11 cellular contexts compared by ENCODE assay signal in genomic region chr1:62725255-62725654, GRCh38. TPM values are rescaled to one million over a fixed set of nuclear protein-coding genes. Genes with fewer than 3 reads are reported as not detected.
A peak's percentile ranks its signal among the peaks of the same experiment; 100 is the strongest.
DNase-seq lines count a peak whose midpoint lies in the region; ATAC-seq, FAIRE-seq and TF ChIP-seq lines count a peak whose summit lies in the region.
"Had no signal": no experiment of that assay in that cellular context is flagged by ENCODE, and none has a peak within 500 bp of the region (broad histone marks: within the 10 kb centered on the region; RNA-seq: fewer than 3 reads in every experiment).

No MANE protein-coding gene starts in this region.

- H4K20me1 ChIP-seq in astrocyte (ENCODE audit: insufficient read depth, low read length), result no peaks in the 10 kb centered on the region

- ATAC-seq in right cardiac atrium, result peak; percentile 79 to 83
- peak; percentile 47 for ATAC-seq in thoracic aorta (ENCODE audit: insufficient number of reproducible peaks, low FRiP score, low read depth)
- ATAC-seq in naive thymus-derived CD8-positive, alpha-beta T cell, result no peak

- H3K27me3 ChIP-seq in astrocyte (ENCODE audit: insufficient read depth, low read length), result no peaks in the 10 kb centered on the region
- H3K27me3 ChIP-seq in right cardiac atrium (ENCODE audit: control insufficient read depth, insufficient read depth), result no peaks in the 10 kb centered on the region
- no peaks in the 10 kb centered on the region for H3K27me3 ChIP-seq in thoracic aorta (replicated peaks; ENCODE audit: insufficient read depth)
- H3K27me3 ChIP-seq: cardiac muscle cell had no signal

- FAIRE-seq in astrocyte (lab: Jason Lieb, UNC), result no peak
- FAIRE-seq: TTC549 had no signal

- no peaks in the 10 kb centered on the region for H3K27me3 Mint-ChIP-seq in HFFc6 (ENCODE audit: insufficient read depth)
- H3K27me3 Mint-ChIP-seq in astrocyte (ENCODE audit: low read depth, unreplicated experiment), result no peaks in the 10 kb centered on the region
- peaks cover 0 to 20% (median 6%) of the 10 kb centered on the region in 5 donors for H3K27me3 Mint-ChIP-seq in naive thymus-derived CD8-positive, alpha-beta T cell

- no peak overlapping the region for H3K27ac ChIP-seq in astrocyte (ENCODE audit: low read depth, low read length)
- H3K27ac ChIP-seq in right cardiac atrium (ENCODE audit: low read length), result no peak overlapping the region
- H3K27ac ChIP-seq in thoracic aorta, result peak overlapping the region; percentile 46 to 56
- no peak overlapping the region for H3K27ac ChIP-seq in substantia nigra (ENCODE audit: low read depth, low read length, poor library complexity, severe bottlenecking)
- H3K27ac ChIP-seq: cardiac muscle cell had no signal

- peak overlapping the region; percentile 63 for H3K4me2 ChIP-seq in astrocyte (ENCODE audit: low read length)

- H3K4me1 ChIP-seq in astrocyte (ENCODE audit: insufficient read depth, low read length) (no peaks in the 10 kb centered on the region), right cardiac atrium (ENCODE audit: control insufficient read depth, insufficient read depth, low read length) (peaks cover 8% of the 10 kb centered on the region), thoracic aorta (ENCODE audit: control insufficient read depth in 1 of 2, low read depth in 2 of 2) (peaks cover 12 to 33% of the 10 kb centered on the region in 2 donors)

- H3K27ac Mint-ChIP-seq in HFFc6 (peak overlapping the region; percentile 91), astrocyte (ENCODE audit: unreplicated experiment) (no peak overlapping the region)
- H3K27ac Mint-ChIP-seq in naive thymus-derived CD8-positive, alpha-beta T cell, result no peak overlapping the region

- H2AFZ ChIP-seq in astrocyte (ENCODE audit: low read depth, low read length), result no peak overlapping the region

- H3K4me1 Mint-ChIP-seq in HFFc6 (ENCODE audit: low read depth) (peaks cover 66% of the 10 kb centered on the region), astrocyte (ENCODE audit: low read depth, unreplicated experiment) (peaks cover 23% of the 10 kb centered on the region)
- H3K4me1 Mint-ChIP-seq in naive thymus-derived CD8-positive, alpha-beta T cell, result peaks cover 0 to 7% (median 0%) of the 10 kb centered on the region in 4 donors

- H3K4me3 ChIP-seq in astrocyte (ENCODE audit: insufficient read depth, low read depth, low read length) (no peak overlapping the region), right cardiac atrium (ENCODE audit: low read length) (peak overlapping the region; percentile 28), thoracic aorta (peak overlapping the region; percentile 63)
- H3K4me3 ChIP-seq: cardiac muscle cell had no signal

- intact Hi-C loops in right cardiac atrium (cut with DNase I), result no loop called here

- H3K9me3 Mint-ChIP-seq in HFFc6 (no peaks in the 10 kb centered on the region), astrocyte (ENCODE audit: unreplicated experiment) (no peaks in the 10 kb centered on the region)
- no peaks in the 10 kb centered on the region for H3K9me3 Mint-ChIP-seq in naive thymus-derived CD8-positive, alpha-beta T cell

- 15% methylated on average over 1 of the region's 1 CpG for whole genome bisulfite sequencing in right cardiac atrium

- DNase-seq in HFFc6, result peak; percentile 67
- DNase-seq in astrocyte (ENCODE audit: low read depth), result peak; percentile 84
- peak in 1 of 3 donors; percentile 46 for DNase-seq in right cardiac atrium
- DNase-seq in thoracic aorta (ENCODE audit: low spot score), result no peak
- DNase-seq in naive thymus-derived CD8-positive, alpha-beta T cell, result no peak
- DNase-seq in medulla oblongata (ENCODE audit: extremely low spot score), result no peak
- DNase-seq in NCI-H2029 (lab: John Stamatoyannopoulos, UW), result no peak
- DNase-seq in substantia nigra (lab: John Stamatoyannopoulos, UW), result no peak
- DNase-seq: NCI-H2081 had no signal

- H3K36me3 ChIP-seq in astrocyte (ENCODE audit: insufficient read depth, low read length), result no peaks in the 10 kb centered on the region
- H3K36me3 ChIP-seq in thoracic aorta, result no peaks in the 10 kb centered on the region
- H3K36me3 ChIP-seq: cardiac muscle cell had no signal

- no peaks in the 10 kb centered on the region for H3K9me3 ChIP-seq in astrocyte (ENCODE audit: insufficient read depth, low read depth, low read length)
- no peaks in the 10 kb centered on the region for H3K9me3 ChIP-seq in right cardiac atrium (ENCODE audit: control insufficient read depth, low read length)
- no peaks in the 10 kb centered on the region for H3K9me3 ChIP-seq in thoracic aorta

- TF ChIP-seq CTCF in HFFc6 (IDR thresholded peaks at IDR 0.05), result no peak
- no peak for TF ChIP-seq CTCF in astrocyte (IDR thresholded peaks at IDR 0.05; ENCODE audit: insufficient read depth, low read depth, low read length)
- TF ChIP-seq CTCF in thoracic aorta (IDR thresholded peaks at IDR 0.05), result no peak

- POLR2A ChIA-PET in naive thymus-derived CD8-positive, alpha-beta T cell (lab: Charles Lee), result no interaction called here

- H3K36me3 Mint-ChIP-seq in HFFc6 (ENCODE audit: low read depth), result no peaks in the 10 kb centered on the region
- no peaks in the 10 kb centered on the region for H3K36me3 Mint-ChIP-seq in astrocyte (ENCODE audit: low read depth, unreplicated experiment)
- no peaks in the 10 kb centered on the region for H3K36me3 Mint-ChIP-seq in naive thymus-derived CD8-positive, alpha-beta T cell

- no peaks in the 10 kb centered on the region for H3K79me2 ChIP-seq in astrocyte (ENCODE audit: insufficient read depth, low read length)

- H3K4me3 Mint-ChIP-seq in HFFc6 (peak overlapping the region; percentile 86), astrocyte (ENCODE audit: unreplicated experiment) (no peak overlapping the region)
- no peak overlapping the region for H3K4me3 Mint-ChIP-seq in naive thymus-derived CD8-positive, alpha-beta T cell

- H3K9ac ChIP-seq in astrocyte (ENCODE audit: low read length), result no peak overlapping the region

RNA-seq across cellular contexts. Expression of gene DOCK7, which starts 37.1 kb away (rescaled TPM):
- total RNA-seq in HFFc6 (2021; fragmentation: NEBNext Ultra II Directional; extraction: Animal tissue kit (Norgen Biotek cat#: 25700)), result 100 to 1,000 TPM in 3 of 6 experiments, 10 to 100 TPM in 3; 93.3 to 115 (median 105) TPM
- total RNA-seq in astrocyte (68.7 and 71.2 TPM in 2 replicates), right cardiac atrium (10 to 100 TPM; 11.4 to 17.9 (median 13.3) TPM), thoracic aorta (10 to 100 TPM; 52.7 to 75.7 TPM)
- 4.2 TPM for polyA plus RNA-seq in right cardiac atrium
- 10 to 100 TPM; 10.0 to 11.8 TPM for total RNA-seq in naive thymus-derived CD8-positive, alpha-beta T cell
- polyA plus RNA-seq in naive thymus-derived CD8-positive, alpha-beta T cell, result 1 to 10 TPM; 1.2 to 3.1 (median 1.8) TPM

RNA-seq across cellular contexts. Expression of gene ATG4C, which starts 58.7 kb away (rescaled TPM):
- total RNA-seq in HFFc6 (2021; fragmentation: NEBNext Ultra II Directional; extraction: Animal tissue kit (Norgen Biotek cat#: 25700)), result 10 to 100 TPM in 5 of 6 experiments, 1 to 10 TPM in 1; 9.4 to 11.7 (median 10.6) TPM
- total RNA-seq in astrocyte (7.0 and 8.5 TPM in 2 replicates), right cardiac atrium (10 to 100 TPM in 3 of 4 donors, 1 to 10 TPM in 1; 7.9 to 12.6 (median 11.5) TPM), thoracic aorta (10 to 100 TPM in 1 of 2 donors, 1 to 10 TPM in 1; 9.9 to 21.1 TPM)
- 5.1 TPM for polyA plus RNA-seq in right cardiac atrium
- total RNA-seq in naive thymus-derived CD8-positive, alpha-beta T cell, result 10 to 100 TPM; 18.3 TPM
- 10 to 100 TPM; 13.6 to 17.0 (median 13.6) TPM for polyA plus RNA-seq in naive thymus-derived CD8-positive, alpha-beta T cell

Comparison
In these comparisons a context has a peak if more than half of its experiments do, and no peak if none do; other contexts are left out.
1. DNase-seq: peak in HFFc6 (single experiment) and astrocyte (single experiment); none in thoracic aorta (single experiment), naive thymus-derived CD8-positive, alpha-beta T cell (0 of 10), medulla oblongata (single experiment), NCI-H2029 (single experiment) and substantia nigra (0 of 49).
2. H3K27ac ChIP-seq: peak in thoracic aorta (2 of 2); none in astrocyte (single experiment), right cardiac atrium (single experiment) and substantia nigra (single experiment).
3. ATAC-seq: peak in right cardiac atrium (2 of 2) and thoracic aorta (single experiment); none in naive thymus-derived CD8-positive, alpha-beta T cell (0 of 2).